Comparison of ENCODE assay signal across 8 cellular contexts in genomic region chr13:41263261-41263971, GRCh38. TPM values are rescaled to one million over a fixed set of nuclear protein-coding genes. Genes with fewer than 3 reads are reported as not detected.
DNase-seq lines count a peak whose midpoint lies in the region; TF ChIP-seq lines count a peak whose summit lies in the region.

TSS of gene MTRF1 (minus strand) at chr13:41263576. CDS start at chr13:41260907, 2,669 bp downstream.

- peak within 1 kb of the TSS; percentile 83 for H3K27ac ChIP-seq in neural cell (ENCODE audit: low read length)
- H3K27ac ChIP-seq in stomach, result peak within 1 kb of the TSS; percentile 73 to 89 (median 85)

- H4K20me1 ChIP-seq in neural cell (ENCODE audit: insufficient read depth), result no peaks in the 10 kb centered on the region

- H3K9me2 ChIP-seq in neural cell (ENCODE audit: insufficient read depth, low read length), result no peaks in the 10 kb centered on the region

- peaks cover 0 to 15% (median 8%) of the 10 kb centered on the region in 4 donors for H3K4me1 ChIP-seq in stomach

- TF ChIP-seq EP300 in neural cell (conservative IDR thresholded peaks at IDR 0.05; ENCODE audit: poor library complexity, severe bottlenecking), result no peak
- TF ChIP-seq EP300 in stomach (IDR thresholded peaks at IDR 0.05), result no peak

- peak within 1 kb of the TSS; percentile 78 for H2AFZ ChIP-seq in neural cell (ENCODE audit: low read depth, low read length)

- H3K4me3 ChIP-seq in LNCaP clone FGC (ENCODE audit: low read depth, low read length), result peak within 1 kb of the TSS; percentile 88
- H3K4me3 ChIP-seq in fibroblast of the aortic adventitia (ENCODE audit: low read depth, low read length), result peak within 1 kb of the TSS; percentile 68
- peak within 1 kb of the TSS; percentile 77 for H3K4me3 ChIP-seq in neural cell (ENCODE audit: low read length)
- peak within 1 kb of the TSS; percentile 60 to 77 (median 64) for H3K4me3 ChIP-seq in stomach

- H3F3A ChIP-seq in neural cell (ENCODE audit: insufficient read depth, low read length, poor library complexity, severe bottlenecking), result no peaks in the 10 kb centered on the region

- peak; percentile 82 for TF ChIP-seq POLR2A in Raji (IDR thresholded peaks at IDR 0.05; ENCODE audit: insufficient read depth, low read depth, low read length)
- TF ChIP-seq POLR2A in stomach (IDR thresholded peaks at IDR 0.05), result no peak

- H3K27me3 ChIP-seq in neural cell (ENCODE audit: insufficient read depth, low read depth, low read length) (no peaks in the 10 kb centered on the region), stomach (no peaks in the 10 kb centered on the region)

- peak; percentile 42 for TF ChIP-seq RAD21 in neural cell (conservative IDR thresholded peaks at IDR 0.05)

- H3K79me2 ChIP-seq in neural cell (replicated peaks; ENCODE audit: insufficient read depth, low read length), result no peaks in the 10 kb centered on the region

- DNase-seq in EL (peak; percentile 79), H4 (ENCODE audit: low spot score) (peak; percentile 66), LNCaP clone FGC (ENCODE audit: low read depth) (peak; percentile 45), fibroblast of the aortic adventitia (ENCODE audit: low read depth) (peak; percentile 79), stomach (peak; percentile 75)
- DNase-seq in activated T-helper 9 cell treated with anti-CD3 and anti-CD28 coated beads, Interleukin-2, amount 50 U/mL, for 16 hours (ENCODE audit: low read depth), result peak; percentile 62

- peak within 1 kb of the TSS; percentile 77 for H3K9ac ChIP-seq in neural cell (ENCODE audit: low read length)

- H3K9me3 ChIP-seq in neural cell (ENCODE audit: low read length) (no peaks in the 10 kb centered on the region), stomach (peaks cover 0 to 11% (median 0%) of the 10 kb centered on the region in 4 donors)

- TF ChIP-seq CTCF in LNCaP clone FGC (IDR thresholded peaks at IDR 0.05; ENCODE audit: control insufficient read depth, extremely low read depth, insufficient read depth) (no peak), fibroblast of the aortic adventitia (IDR thresholded peaks at IDR 0.05; ENCODE audit: insufficient read depth, low read length) (no peak), neural cell (IDR thresholded peaks at IDR 0.05; ENCODE audit: poor library complexity, severe bottlenecking) (no peak), stomach (IDR thresholded peaks at IDR 0.05) (no peak)

- intact Hi-C loops in stomach (cut with DNase I; ENCODE audit: low total_unique reads), result no loop called here

- 0% methylated on average over 32 of the region's 32 CpGs for WGBS in stomach, 5 donors

- H3K36me3 ChIP-seq in neural cell (ENCODE audit: insufficient read depth, low read length) (no peaks in the 10 kb centered on the region), stomach (peaks cover 0 to 23% (median 21%) of the 10 kb centered on the region in 4 donors)

- H3K4me2 ChIP-seq in neural cell (ENCODE audit: low read length), result peak within 1 kb of the TSS; percentile 56

TF ChIP-seq in neural cell, 6 proteins besides CTCF, POLR2A, EP300 and RAD21:
- TF ChIP-seq MXI1 (conservative IDR thresholded peaks at IDR 0.05; ENCODE audit: poor library complexity, severe bottlenecking) (peak; percentile 87), EZH2 (IDR thresholded peaks at IDR 0.05; ENCODE audit: borderline replicate concordance, insufficient read depth, low read length, poor library complexity, severe bottlenecking) (no peak), POLR2AphosphoS5 (IDR thresholded peaks at IDR 0.05) (peak; percentile 68)

RNA-seq across cellular contexts. Expression of gene MTRF1, which starts in this region (rescaled TPM):
- total RNA-seq in H4 (2014; rRNA removed; shearing (Covaris generic)), result 4.4 and 9.1 TPM in 2 replicates
- total RNA-seq in fibroblast of the aortic adventitia (ENCODE audit: low replicate concordance) (4.3 and 11.8 TPM in 2 replicates), stomach (10 to 100 TPM in 3 of 5 donors, 1 to 10 TPM in 2; 7.6 to 29.9 (median 13.0) TPM)
- polyA plus RNA-seq in neural cell (11.4 and 15.7 TPM in 2 replicates), stomach (10 to 100 TPM in 1 of 3 donors, 1 to 10 TPM in 2; 6.4 to 11.8 (median 7.4) TPM)
- polyA minus RNA-seq in neural cell, result 21.1 and 21.7 TPM in 2 replicates

Comparison
In these comparisons a context has a peak if more than half of its experiments do, and no peak if none do; other contexts are left out.
1. Peak in every context shown above with its lines: DNase-seq, H3K4me3 ChIP-seq and H3K27ac ChIP-seq.